In genomic region chr9:131624636-131625241, GRCh38 we compare ENCODE assay signal across 11 cellular contexts.
A peak's percentile ranks its signal among the peaks of the same experiment; 100 is the strongest.
DNase-seq lines count a peak whose midpoint lies in the region; ATAC-seq and TF ChIP-seq lines count a peak whose summit lies in the region.
"Had no signal": no experiment of that assay in that cellular context is flagged by ENCODE, and none has a peak within 500 bp of the region (broad histone marks: within the 10 kb centered on the region; RNA-seq: fewer than 3 reads in every experiment).

No MANE protein-coding gene starts in this region.

- CTCF ChIA-PET in activated CD4-positive, alpha-beta memory T cell treated with anti-CD3 and anti-CD28 coated beads, Interleukin-2, amount 10 ng/mL, durations not matched to agents 7 days and 5 days (lab: Charles Lee): interaction anchor here (1.1 to 1.8 kb wide), 3 partner anchors 11 to 107 kb away, joined by 3 to 4 read pairs (median 4); no protein-coding TSS in a partner anchor
- CTCF ChIA-PET in activated CD4-positive, alpha-beta memory T cell treated with anti-CD3 and anti-CD28 coated beads for 36 hours (lab: Charles Lee): interaction anchor here (1.0 to 2.0 kb wide), 3 partner anchors 33 to 114 kb away, joined by 3 to 7 read pairs (median 6); partner anchors contain the start of gene RAPGEF1

- DNase-seq in activated CD4-positive, alpha-beta memory T cell treated with anti-CD3 and anti-CD28 coated beads, Interleukin-2, amount 10 ng/mL, durations not matched to agents 7 days and 5 days: no peak
- DNase-seq in activated CD4-positive, alpha-beta memory T cell treated with anti-CD3 and anti-CD28 coated beads for 36 hours: no peak
- DNase-seq in SJCRH30: peak; percentile 99
- peak; percentile 65 for DNase-seq in left ventricle myocardium inferior
- DNase-seq in NCI-H526 (lab: John Stamatoyannopoulos, UW): no peak
- no peak for DNase-seq in effector memory CD4-positive, alpha-beta T cell
- DNase-seq: midbrain; stimulated activated CD4-positive, alpha-beta T cell treated with anti-CD3 and anti-CD28 coated beads, Interleukin-4, amount 100 ng/mL, for 24 hours had no signal

- peak overlapping the region; percentile 56 for H3K27ac Mint-ChIP-seq in activated CD4-positive, alpha-beta memory T cell treated with anti-CD3 and anti-CD28 coated beads, Interleukin-2, amount 10 ng/mL, durations not matched to agents 7 days and 5 days
- H3K27ac Mint-ChIP-seq in activated CD4-positive, alpha-beta memory T cell treated with anti-CD3 and anti-CD28 coated beads for 36 hours: no peak overlapping the region

- H3K9ac ChIP-seq in subcutaneous abdominal adipose tissue (ENCODE audit: low read length in 5 of 5): no peak overlapping the region

- H3K9me3 Mint-ChIP-seq in activated CD4-positive, alpha-beta memory T cell treated with anti-CD3 and anti-CD28 coated beads, Interleukin-2, amount 10 ng/mL, durations not matched to agents 7 days and 5 days: no peaks in the 10 kb centered on the region
- H3K9me3 Mint-ChIP-seq in activated CD4-positive, alpha-beta memory T cell treated with anti-CD3 and anti-CD28 coated beads for 36 hours: no peaks in the 10 kb centered on the region

- TF ChIP-seq CTCF in left ventricle myocardium inferior (IDR thresholded peaks at IDR 0.05; ENCODE audit: borderline replicate concordance): no peak

- H3K36me3 Mint-ChIP-seq in activated CD4-positive, alpha-beta memory T cell treated with anti-CD3 and anti-CD28 coated beads, Interleukin-2, amount 10 ng/mL, durations not matched to agents 7 days and 5 days (ENCODE audit: low read depth): peaks cover 80% of the 10 kb centered on the region
- H3K36me3 Mint-ChIP-seq in activated CD4-positive, alpha-beta memory T cell treated with anti-CD3 and anti-CD28 coated beads for 36 hours: peaks cover 59% of the 10 kb centered on the region

- POLR2A ChIA-PET in activated CD4-positive, alpha-beta memory T cell treated with anti-CD3 and anti-CD28 coated beads, Interleukin-2, amount 10 ng/mL, durations not matched to agents 7 days and 5 days (lab: Charles Lee): interaction anchor here (0.9 to 2.0 kb wide), 10 partner anchors 9 to 107 kb away, joined by 3 to 4 read pairs (median 3); no protein-coding TSS in a partner anchor
- POLR2A ChIA-PET in activated CD4-positive, alpha-beta memory T cell treated with anti-CD3 and anti-CD28 coated beads for 36 hours (lab: Charles Lee): interaction anchor here (1.2 kb wide), 1 partner anchor 17 kb away, joined by 3 read pairs; no protein-coding TSS in a partner anchor

- no peaks in the 10 kb centered on the region for H3K27me3 ChIP-seq in SJCRH30
- H3K27me3 ChIP-seq in left ventricle myocardium inferior (ENCODE audit: low read depth): no peaks in the 10 kb centered on the region
- no peaks in the 10 kb centered on the region for H3K27me3 ChIP-seq in subcutaneous abdominal adipose tissue (ENCODE audit: control insufficient read depth in 5 of 5, insufficient read depth in 4 of 5, low read length in 5 of 5)
- no peaks in the 10 kb centered on the region for H3K27me3 ChIP-seq in effector memory CD4-positive, alpha-beta T cell (replicated peaks; ENCODE audit: control insufficient read depth, insufficient read depth, low read length, poor library complexity, severe bottlenecking)
- H3K27me3 ChIP-seq: vagina had no signal

- no peak overlapping the region for H3K4me3 Mint-ChIP-seq in activated CD4-positive, alpha-beta memory T cell treated with anti-CD3 and anti-CD28 coated beads, Interleukin-2, amount 10 ng/mL, durations not matched to agents 7 days and 5 days
- H3K4me3 Mint-ChIP-seq in activated CD4-positive, alpha-beta memory T cell treated with anti-CD3 and anti-CD28 coated beads for 36 hours: no peak overlapping the region

- no peak overlapping the region for H3K4me3 ChIP-seq in SJCRH30
- H3K4me3 ChIP-seq in left ventricle myocardium inferior: no peak overlapping the region
- no peak overlapping the region for H3K4me3 ChIP-seq in subcutaneous abdominal adipose tissue (ENCODE audit: low read depth in 1 of 5, low read length in 5 of 5)
- H3K4me3 ChIP-seq in effector memory CD4-positive, alpha-beta T cell (ENCODE audit: insufficient read depth, low read depth, low read length, poor library complexity, severe bottlenecking): no peak overlapping the region
- H3K4me3 ChIP-seq: vagina had no signal

- peaks cover 52% of the 10 kb centered on the region for H3K4me1 Mint-ChIP-seq in activated CD4-positive, alpha-beta memory T cell treated with anti-CD3 and anti-CD28 coated beads, Interleukin-2, amount 10 ng/mL, durations not matched to agents 7 days and 5 days
- peaks cover 30% of the 10 kb centered on the region for H3K4me1 Mint-ChIP-seq in activated CD4-positive, alpha-beta memory T cell treated with anti-CD3 and anti-CD28 coated beads for 36 hours (ENCODE audit: low read depth)

- intact Hi-C loops in activated CD4-positive, alpha-beta memory T cell treated with anti-CD3 and anti-CD28 coated beads for 36 hours (cut with micrococcal nuclease): no loop called here
- intact Hi-C loops in left ventricle myocardium inferior (cut with micrococcal nuclease): no loop called here

- H3K4me1 ChIP-seq in SJCRH30 (peaks cover 47% of the 10 kb centered on the region), left ventricle myocardium inferior (peaks cover 53% of the 10 kb centered on the region), subcutaneous abdominal adipose tissue (ENCODE audit: control insufficient read depth in 5 of 5, insufficient read depth in 5 of 5, low read length in 5 of 5) (peaks cover 2 to 31% (median 20%) of the 10 kb centered on the region in 5 donors)
- peaks cover 8% of the 10 kb centered on the region for H3K4me1 ChIP-seq in effector memory CD4-positive, alpha-beta T cell (ENCODE audit: control insufficient read depth, insufficient read depth, low read length, poor library complexity, severe bottlenecking)

- H3K36me3 ChIP-seq in SJCRH30 (peaks cover 9% of the 10 kb centered on the region), left ventricle myocardium inferior (peaks cover 74% of the 10 kb centered on the region), subcutaneous abdominal adipose tissue (ENCODE audit: control insufficient read depth in 5 of 5, insufficient read depth in 5 of 5, low read length in 5 of 5) (peaks cover 0 to 85% (median 75%) of the 10 kb centered on the region in 5 donors)
- peaks cover 70% of the 10 kb centered on the region for H3K36me3 ChIP-seq in effector memory CD4-positive, alpha-beta T cell (ENCODE audit: control insufficient read depth, insufficient read depth, low read length)

- H3K27ac ChIP-seq in SJCRH30: peak overlapping the region; percentile 97
- peak overlapping the region; percentile 82 for H3K27ac ChIP-seq in left ventricle myocardium inferior (replicated peaks)
- peak overlapping the region; percentile 16 for H3K27ac ChIP-seq in subcutaneous abdominal adipose tissue (ENCODE audit: low read depth, low read length)
- no peak overlapping the region for H3K27ac ChIP-seq in effector memory CD4-positive, alpha-beta T cell (ENCODE audit: insufficient read depth, low read length, poor library complexity, severe bottlenecking)
- H3K27ac ChIP-seq: vagina had no signal

- no peaks in the 10 kb centered on the region for H3K27me3 Mint-ChIP-seq in activated CD4-positive, alpha-beta memory T cell treated with anti-CD3 and anti-CD28 coated beads, Interleukin-2, amount 10 ng/mL, durations not matched to agents 7 days and 5 days
- no peaks in the 10 kb centered on the region for H3K27me3 Mint-ChIP-seq in activated CD4-positive, alpha-beta memory T cell treated with anti-CD3 and anti-CD28 coated beads for 36 hours

- H3K9me3 ChIP-seq in SJCRH30 (replicated peaks) (no peaks in the 10 kb centered on the region), left ventricle myocardium inferior (replicated peaks) (no peaks in the 10 kb centered on the region), subcutaneous abdominal adipose tissue (ENCODE audit: control insufficient read depth in 5 of 5, low read length in 5 of 5) (no peaks in the 10 kb centered on the region)
- no peaks in the 10 kb centered on the region for H3K9me3 ChIP-seq in effector memory CD4-positive, alpha-beta T cell (ENCODE audit: control insufficient read depth, low read length)
- H3K9me3 ChIP-seq: vagina had no signal

- no peak for ATAC-seq in GM19023 (IDR thresholded peaks at IDR 0.05; ENCODE audit: unreplicated experiment)

Comparison
In these comparisons a context has a peak if more than half of its experiments do, and no peak if none do; other contexts are left out.
1. DNase-seq: peak in SJCRH30 (2 of 2) and left ventricle myocardium inferior (single experiment); none in activated CD4-positive, alpha-beta memory T cell treated with anti-CD3 and anti-CD28 coated beads, Interleukin-2, amount 10 ng/mL, durations not matched to agents 7 days and 5 days (single experiment), activated CD4-positive, alpha-beta memory T cell treated with anti-CD3 and anti-CD28 coated beads for 36 hours (single experiment), NCI-H526 (0 of 2) and effector memory CD4-positive, alpha-beta T cell (0 of 3).